20 cellular contexts compared by ENCODE assay signal in the genomic region with DNA sequence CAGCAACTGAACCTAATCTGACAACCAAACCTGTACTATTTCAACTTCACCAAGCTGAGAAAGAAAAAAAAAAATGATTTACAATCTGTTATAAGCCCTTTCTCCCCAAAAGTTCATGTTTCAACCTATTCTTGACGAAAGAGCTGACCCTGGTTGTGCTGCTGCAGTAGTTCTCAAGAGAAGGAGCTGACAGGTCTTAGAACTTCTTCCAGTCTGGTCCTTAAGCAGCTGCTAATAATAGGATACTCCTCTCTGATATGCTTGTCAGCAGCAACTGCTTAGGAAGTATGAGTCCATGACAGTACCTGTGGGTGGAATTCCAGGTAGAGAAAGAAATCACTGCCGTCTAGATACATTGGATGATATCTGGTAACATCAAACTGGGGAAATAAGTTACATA.
"Had no signal": no experiment of that assay in that cellular context is flagged by ENCODE, and none has a peak within 500 bp of the region (broad histone marks: within the 10 kb centered on the region; RNA-seq: fewer than 3 reads in every experiment).

No MANE protein-coding gene starts in this region.

- H3K36me3 ChIP-seq: esophagus muscularis mucosa, gastrocnemius medialis, stomach, upper lobe of left lung had no signal

- H3K4me1 ChIP-seq: body of pancreas, gastrocnemius medialis had no signal

- H3K36me3 Mint-ChIP-seq: stimulated activated effector memory CD8-positive, alpha-beta T cell treated with anti-CD3 and anti-CD28 coated beads, Interleukin-12 subunit alpha, Interleukin-12 subunit beta, amount 100 ng/mL, for 72 hours had no signal

- ATAC-seq: activated CD4-positive, CD25-positive, alpha-beta regulatory T cell treated with anti-CD3 and anti-CD28 coated beads, Interleukin-2, amount 50 U/mL, for 24 hours; activated CD8-positive, alpha-beta T cell treated with anti-CD3 and anti-CD28 coated beads, Interleukin-2, amount 10 ng/mL, durations not matched to agents 7 days and 5 days; activated naive CD8-positive, alpha-beta T cell treated with anti-CD3 and anti-CD28 coated beads, Interleukin-2, amount 50 U/mL, for 24 hours; body of pancreas; effector memory CD8-positive, alpha-beta T cell; gastrocnemius medialis; mucosa of descending colon; sciatic nerve; stimulated activated effector memory CD8-positive, alpha-beta T cell treated with anti-CD3 and anti-CD28 coated beads, Interleukin-12 subunit alpha, Interleukin-12 subunit beta, amount 100 ng/mL, for 72 hours had no signal

- H3K9me3 ChIP-seq: body of pancreas, esophagus muscularis mucosa, gastrocnemius medialis, mucosa of descending colon, stomach, upper lobe of left lung had no signal

- H3K4me3 ChIP-seq: body of pancreas, esophagus muscularis mucosa, gastrocnemius medialis, mucosa of descending colon, stomach, upper lobe of left lung had no signal

- H3K9me3 Mint-ChIP-seq: activated T-helper 1 cell treated with anti-CD3 and anti-CD28 coated beads, Interleukin-12 subunit alpha, Interleukin-12 subunit beta, Interleukin-2, Interleukin-4 antibody, amounts not matched to agents 30 ng/mL and 10 ng/mL and 1 ng/mL, durations not matched to agents 14 hours and 24 hours and 36 hours had no signal

- H3K27me3 ChIP-seq: body of pancreas, esophagus muscularis mucosa, gastrocnemius medialis, stomach, upper lobe of left lung had no signal

- H3K4me3 Mint-ChIP-seq: activated CD8-positive, alpha-beta T cell treated with anti-CD3 and anti-CD28 coated beads, Interleukin-2, amount 10 ng/mL, durations not matched to agents 7 days and 5 days; activated naive CD8-positive, alpha-beta T cell treated with anti-CD3 and anti-CD28 coated beads, Interleukin-2, amount 50 U/mL, for 24 hours; activated T-helper 1 cell treated with anti-CD3 and anti-CD28 coated beads, Interleukin-12 subunit alpha, Interleukin-12 subunit beta, Interleukin-2, Interleukin-4 antibody, amounts not matched to agents 30 ng/mL and 10 ng/mL and 1 ng/mL, durations not matched to agents 14 hours and 24 hours and 36 hours; effector memory CD8-positive, alpha-beta T cell; stimulated activated effector memory CD8-positive, alpha-beta T cell treated with anti-CD3 and anti-CD28 coated beads, Interleukin-12 subunit alpha, Interleukin-12 subunit beta, amount 100 ng/mL, for 72 hours had no signal

- H3K4me1 Mint-ChIP-seq: activated naive CD8-positive, alpha-beta T cell treated with anti-CD3 and anti-CD28 coated beads, Interleukin-2, amount 50 U/mL, for 24 hours; stimulated activated effector memory CD8-positive, alpha-beta T cell treated with anti-CD3 and anti-CD28 coated beads, Interleukin-12 subunit alpha, Interleukin-12 subunit beta, amount 100 ng/mL, for 72 hours had no signal

- FAIRE-seq: colon, small intestine had no signal

- DNase-seq: activated CD4-positive, alpha-beta T cell treated with anti-CD3 and anti-CD28 coated beads, Interleukin-2, amount 50 U/mL, for 1 hour; activated CD8-positive, alpha-beta T cell treated with anti-CD3 and anti-CD28 coated beads, Interleukin-2, amount 10 ng/mL, durations not matched to agents 7 days and 5 days; activated gamma-delta T cell; activated naive CD4-positive, alpha-beta T cell treated with anti-CD3 and anti-CD28 coated beads, Interleukin-2, amount 50 U/mL, for 16 hours; activated naive CD8-positive, alpha-beta T cell treated with anti-CD3 and anti-CD28 coated beads, Interleukin-2, amount 50 U/mL, for 24 hours; anterior cingulate cortex; body of pancreas; effector memory CD8-positive, alpha-beta T cell; gastrocnemius medialis; mucosa of descending colon; small intestine; stimulated activated CD4-positive, alpha-beta T cell treated with anti-CD3 and anti-CD28 coated beads, Interleukin-2, amount 100 ng/mL, for 24 hours; stomach; upper lobe of left lung had no signal

- H3K27ac Mint-ChIP-seq: activated CD8-positive, alpha-beta T cell treated with anti-CD3 and anti-CD28 coated beads, Interleukin-2, amount 10 ng/mL, durations not matched to agents 7 days and 5 days; activated naive CD8-positive, alpha-beta T cell treated with anti-CD3 and anti-CD28 coated beads, Interleukin-2, amount 50 U/mL, for 24 hours; activated T-helper 1 cell treated with anti-CD3 and anti-CD28 coated beads, Interleukin-12 subunit alpha, Interleukin-12 subunit beta, Interleukin-2, Interleukin-4 antibody, amounts not matched to agents 30 ng/mL and 10 ng/mL and 1 ng/mL, durations not matched to agents 14 hours and 24 hours and 36 hours; effector memory CD8-positive, alpha-beta T cell; stimulated activated effector memory CD8-positive, alpha-beta T cell treated with anti-CD3 and anti-CD28 coated beads, Interleukin-12 subunit alpha, Interleukin-12 subunit beta, amount 100 ng/mL, for 72 hours had no signal

- H3K27me3 Mint-ChIP-seq: activated naive CD8-positive, alpha-beta T cell treated with anti-CD3 and anti-CD28 coated beads, Interleukin-2, amount 50 U/mL, for 24 hours; effector memory CD8-positive, alpha-beta T cell had no signal

- H3K27ac ChIP-seq: body of pancreas, gastrocnemius medialis, upper lobe of left lung had no signal
